8 cellular contexts compared by ENCODE assay signal in the genomic region with DNA sequence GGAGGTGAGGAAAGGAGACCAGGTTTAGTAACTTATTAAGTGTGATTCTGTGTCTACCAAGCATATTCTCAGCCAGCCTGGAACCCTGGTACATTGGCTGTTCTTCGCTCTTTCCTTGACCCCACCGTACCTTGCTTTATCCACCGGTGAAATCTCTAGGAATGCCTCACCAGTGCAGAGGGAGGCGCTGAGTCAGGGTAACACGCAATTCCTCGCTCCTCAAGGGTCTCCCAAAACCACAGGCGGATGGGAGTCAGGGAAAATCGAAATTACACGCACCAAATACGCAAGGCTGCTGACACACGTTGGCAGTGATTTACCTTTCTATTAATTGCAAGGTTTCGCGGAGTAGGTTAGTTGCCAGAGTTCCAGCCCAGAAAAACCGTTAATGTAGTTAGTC. TPM values are rescaled to one million over a fixed set of nuclear protein-coding genes. Genes with fewer than 3 reads are reported as not detected.
DNase-seq lines count a peak whose midpoint lies in the region; ATAC-seq lines count a peak whose summit lies in the region.

No MANE protein-coding gene starts in this region.

- peak overlapping the region; percentile 62 for H3K27ac ChIP-seq in SK-N-MC
- H3K27ac ChIP-seq in epithelial cell of prostate = peak overlapping the region; percentile 85
- H3K27ac ChIP-seq in naive thymus-derived CD4-positive, alpha-beta T cell (ENCODE audit: low read depth, low read length) = peak overlapping the region; percentile 84

- peak overlapping the region; percentile 91 for H3K4me3 Mint-ChIP-seq in activated naive CD4-positive, alpha-beta T cell treated with anti-CD3 and anti-CD28 coated beads for 36 hours
- peak overlapping the region; percentile 89 to 98 (median 96) for H3K4me3 Mint-ChIP-seq in naive thymus-derived CD4-positive, alpha-beta T cell

- H3K27ac Mint-ChIP-seq in activated naive CD4-positive, alpha-beta T cell treated with anti-CD3 and anti-CD28 coated beads for 36 hours = peak overlapping the region; percentile 80
- H3K27ac Mint-ChIP-seq in naive thymus-derived CD4-positive, alpha-beta T cell = peak overlapping the region; percentile 78 to 94 (median 87)

- H3K27me3 Mint-ChIP-seq in activated naive CD4-positive, alpha-beta T cell treated with anti-CD3 and anti-CD28 coated beads for 36 hours (ENCODE audit: low read depth) = no peaks in the 10 kb centered on the region
- no peaks in the 10 kb centered on the region for H3K27me3 Mint-ChIP-seq in naive thymus-derived CD4-positive, alpha-beta T cell

- intact Hi-C loops in activated naive CD4-positive, alpha-beta T cell treated with anti-CD3 and anti-CD28 coated beads for 36 hours (cut with micrococcal nuclease) = loop anchor here (5.0 to 10.0 kb wide), 6 partner anchors 441 to 916 kb away; a partner anchor contains a TSS
- intact Hi-C loops in naive thymus-derived CD4-positive, alpha-beta T cell (cut with micrococcal nuclease) = loop anchor here (5.0 to 10.0 kb wide), 9 partner anchors 94 to 1499 kb away; a partner anchor contains a TSS

- peak overlapping the region; percentile 97 for H3K9ac ChIP-seq in SK-N-MC (ENCODE audit: insufficient read length)

- POLR2A ChIA-PET in naive thymus-derived CD4-positive, alpha-beta T cell (lab: Charles Lee) = interaction anchor here (0.6 to 3.2 kb wide), 6 partner anchors 14 to 1185 kb away, joined by 3 to 34 read pairs (median 5); a partner anchor contains a TSS

- H3K4me1 Mint-ChIP-seq in activated naive CD4-positive, alpha-beta T cell treated with anti-CD3 and anti-CD28 coated beads for 36 hours (ENCODE audit: low read depth) = peaks cover 44% of the 10 kb centered on the region
- peaks cover 36 to 82% (median 75%) of the 10 kb centered on the region in 7 donors for H3K4me1 Mint-ChIP-seq in naive thymus-derived CD4-positive, alpha-beta T cell

- ATAC-seq in naive thymus-derived CD4-positive, alpha-beta T cell = no peak
- ATAC-seq in GM21423 (IDR thresholded peaks at IDR 0.05; ENCODE audit: unreplicated experiment) (no peak), GM18861 (IDR thresholded peaks at IDR 0.05; ENCODE audit: unreplicated experiment) (no peak)

- peak overlapping the region; percentile 97 for H3K4me3 ChIP-seq in SK-N-MC
- peak overlapping the region; percentile 81 for H3K4me3 ChIP-seq in naive thymus-derived CD4-positive, alpha-beta T cell (ENCODE audit: low read length)

- H3K4me1 ChIP-seq in naive thymus-derived CD4-positive, alpha-beta T cell (ENCODE audit: control insufficient read depth in 2 of 2, insufficient read depth in 2 of 2, low read length in 2 of 2) = peaks cover 18 to 20% of the 10 kb centered on the region in 2 donors

- no peak for DNase-seq in activated naive CD4-positive, alpha-beta T cell treated with anti-CD3 and anti-CD28 coated beads for 36 hours
- no peak for DNase-seq in activated naive CD4-positive, alpha-beta T cell (lab: John Stamatoyannopoulos, UW)
- DNase-seq in SK-N-MC (ENCODE audit: low read depth, low spot score) = no peak
- DNase-seq in epithelial cell of prostate (ENCODE audit: low read depth, low spot score) = no peak
- no peak for DNase-seq in naive thymus-derived CD4-positive, alpha-beta T cell
- DNase-seq in NCI-H446 treated with DMSO at 0.1 percent for 48 hours (lab: John Stamatoyannopoulos, UW) = no peak

- no peaks in the 10 kb centered on the region for H3K9me3 Mint-ChIP-seq in activated naive CD4-positive, alpha-beta T cell treated with anti-CD3 and anti-CD28 coated beads for 36 hours
- H3K9me3 Mint-ChIP-seq in naive thymus-derived CD4-positive, alpha-beta T cell = no peaks in the 10 kb centered on the region

- H3K27me3 ChIP-seq in naive thymus-derived CD4-positive, alpha-beta T cell (ENCODE audit: control insufficient read depth in 2 of 2, insufficient read depth in 2 of 2, low read length in 2 of 2) = no peaks in the 10 kb centered on the region

- CTCF ChIA-PET in activated naive CD4-positive, alpha-beta T cell treated with anti-CD3 and anti-CD28 coated beads for 36 hours (lab: Charles Lee) = interaction anchor here (0.6 to 2.5 kb wide), 4 partner anchors 12 to 93 kb away, joined by 3 to 17 read pairs (median 6); a partner anchor contains a TSS
- CTCF ChIA-PET in naive thymus-derived CD4-positive, alpha-beta T cell (lab: Charles Lee) = no interaction called here

- H3K36me3 Mint-ChIP-seq in activated naive CD4-positive, alpha-beta T cell treated with anti-CD3 and anti-CD28 coated beads for 36 hours (ENCODE audit: low read depth) = peaks cover 11% of the 10 kb centered on the region
- peaks cover 0 to 17% (median 11%) of the 10 kb centered on the region in 5 donors for H3K36me3 Mint-ChIP-seq in naive thymus-derived CD4-positive, alpha-beta T cell

- no peaks in the 10 kb centered on the region for H3K9me3 ChIP-seq in SK-N-MC (ENCODE audit: low read depth, low read length)
- no peaks in the 10 kb centered on the region for H3K9me3 ChIP-seq in naive thymus-derived CD4-positive, alpha-beta T cell (ENCODE audit: control insufficient read depth in 2 of 3, low read length in 3 of 3)

- peaks cover 23% of the 10 kb centered on the region for H3K36me3 ChIP-seq in SK-N-MC (ENCODE audit: insufficient read depth, low read length)
- peaks cover 0 to 14% (median 0%) of the 10 kb centered on the region in 3 experiments for H3K36me3 ChIP-seq in naive thymus-derived CD4-positive, alpha-beta T cell (ENCODE audit: control insufficient read depth in 2 of 3, insufficient read depth in 3 of 3, low read length in 3 of 3)

RNA-seq across cellular contexts. Expression of a gene that starts 0.8 kb away (rescaled TPM):
- total RNA-seq in activated naive CD4-positive, alpha-beta T cell treated with anti-CD3 and anti-CD28 coated beads for 36 hours = 1 to 10 TPM; 7.0 to 7.6 TPM
- total RNA-seq in naive thymus-derived CD4-positive, alpha-beta T cell = 10 to 100 TPM; 18.9 to 55.9 (median 24.2) TPM
- 1 to 10 TPM; 2.9 to 6.1 TPM for polyA plus RNA-seq in naive thymus-derived CD4-positive, alpha-beta T cell

RNA-seq across cellular contexts. Expression of a gene that starts 1.0 kb away (rescaled TPM):
- 10 to 100 TPM; 15.2 to 15.6 TPM for total RNA-seq in activated naive CD4-positive, alpha-beta T cell treated with anti-CD3 and anti-CD28 coated beads for 36 hours
- 10 to 100 TPM; 12.2 to 33.7 (median 32.5) TPM for total RNA-seq in naive thymus-derived CD4-positive, alpha-beta T cell
- 10 to 100 TPM; 39.1 to 54.1 TPM for polyA plus RNA-seq in naive thymus-derived CD4-positive, alpha-beta T cell

RNA-seq across cellular contexts. Expression of a gene that starts 18.2 kb away (rescaled TPM):
- total RNA-seq in activated naive CD4-positive, alpha-beta T cell treated with anti-CD3 and anti-CD28 coated beads for 36 hours = under 1 TPM; 0.64 to 0.67 TPM
- total RNA-seq in naive thymus-derived CD4-positive, alpha-beta T cell = 1 to 10 TPM; 1.3 to 2.7 (median 2.2) TPM
- polyA plus RNA-seq in naive thymus-derived CD4-positive, alpha-beta T cell = under 1 TPM; 0.11 to 0.25 TPM
